In genomic region chr7:142853739-142854504, GRCh38 we compare ENCODE assay signal across 8 cellular contexts. TPM values are rescaled to one million over a fixed set of nuclear protein-coding genes. Genes with fewer than 3 reads are reported as not detected.
DNase-seq lines count a peak whose midpoint lies in the region; ATAC-seq and TF ChIP-seq lines count a peak whose summit lies in the region.

No MANE protein-coding gene starts in this region.

- no peaks in the 10 kb centered on the region for H3K27me3 Mint-ChIP-seq in activated naive CD8-positive, alpha-beta T cell treated with anti-CD3 and anti-CD28 coated beads for 36 hours

- H3K4me3 ChIP-seq in HUES6 (ENCODE audit: low read depth, low read length) (peak overlapping the region; percentile 98), SK-N-SH (ENCODE audit: low read depth in 2 of 2, low read length in 1 of 2) (peak overlapping the region; percentile 61 to 89), urinary bladder (ENCODE audit: low read depth, low read length) (peak overlapping the region; percentile 87)

- no peaks in the 10 kb centered on the region for H4K20me1 ChIP-seq in SK-N-SH (ENCODE audit: insufficient read depth)

- H3K27me3 ChIP-seq in HUES6 (ENCODE audit: control insufficient read depth, insufficient read depth, low read length) (peaks cover 41% of the 10 kb centered on the region), SK-N-SH (ENCODE audit: insufficient read depth) (peaks cover 42% of the 10 kb centered on the region; the same call in 1 of the 2 replicates)

- ATAC-seq in GM21526 (IDR thresholded peaks at IDR 0.05; ENCODE audit: low FRiP score, unreplicated experiment): peak; percentile 88

- TF ChIP-seq CTCF in SK-N-SH (IDR thresholded peaks at IDR 0.05): peak; percentile 96

- H3K4me1 Mint-ChIP-seq in activated naive CD8-positive, alpha-beta T cell treated with anti-CD3 and anti-CD28 coated beads for 36 hours: peaks cover 14% of the 10 kb centered on the region

- peak overlapping the region; percentile 64 for H3K27ac Mint-ChIP-seq in activated naive CD8-positive, alpha-beta T cell treated with anti-CD3 and anti-CD28 coated beads for 36 hours

- H3K9ac ChIP-seq in HUES6 (ENCODE audit: low read length) (peak overlapping the region; percentile 39), SK-N-SH (peak overlapping the region; percentile 60)

- no peaks in the 10 kb centered on the region for H3K36me3 ChIP-seq in HUES6 (ENCODE audit: control insufficient read depth, insufficient read depth, low read length)
- no peaks in the 10 kb centered on the region for H3K36me3 ChIP-seq in SK-N-SH (replicated peaks in 1 of 2; ENCODE audit: control insufficient read depth in 1 of 2, insufficient read depth in 2 of 2, low read length in 1 of 2)
- H3K36me3 ChIP-seq in urinary bladder (ENCODE audit: insufficient read depth): no peaks in the 10 kb centered on the region

- WGBS in SK-N-SH (ENCODE audit: low lambda C conversion rate): 1% methylated on average over 29 of the region's 34 CpGs
- under 1% methylated on average over 34 of the region's 34 CpGs for WGBS in urinary bladder

- H3F3A ChIP-seq in SK-N-SH (replicated peaks; ENCODE audit: insufficient read depth): no peaks in the 10 kb centered on the region

- H3K9me3 ChIP-seq in HUES6 (ENCODE audit: control insufficient read depth, insufficient read depth, low read depth, low read length) (no peaks in the 10 kb centered on the region), SK-N-SH (no peaks in the 10 kb centered on the region)

- CTCF ChIA-PET in SK-N-SH (lab: Yijun Ruan, JAX): interaction anchor here (0.6 to 7.8 kb wide), 27 partner anchors 11 to 520 kb away, joined by 3 to 154 read pairs (median 4); partner anchors contain the start of gene TRPV5

- H2AFZ ChIP-seq in SK-N-SH (ENCODE audit: low read depth): peak overlapping the region; percentile 98

- no peaks in the 10 kb centered on the region for H3K79me2 ChIP-seq in SK-N-SH (ENCODE audit: insufficient read depth)

- H3K9me2 ChIP-seq in SK-N-SH: no peaks in the 10 kb centered on the region

- peak; percentile 81 for TF ChIP-seq RAD21 in SK-N-SH (IDR thresholded peaks at IDR 0.05; ENCODE audit: low read length)

- peak; percentile 53 for DNase-seq in EH (ENCODE audit: low read depth)
- peak; percentile 92 for DNase-seq in SK-N-SH
- peak; percentile 76 for DNase-seq in activated naive CD8-positive, alpha-beta T cell treated with anti-CD3 and anti-CD28 coated beads for 36 hours
- peak; percentile 91 for DNase-seq in cardiac septum (ENCODE audit: low spot score)
- peak; percentile 64 for DNase-seq in pons (ENCODE audit: low spot score)

- POLR2A ChIA-PET in SK-N-SH (lab: Yijun Ruan, JAX): interaction anchor here (1.7 kb wide), 1 partner anchor 19 kb away, joined by 3 read pairs; no protein-coding TSS in a partner anchor

- H3K4me2 ChIP-seq in SK-N-SH: peak overlapping the region; percentile 94

- no peaks in the 10 kb centered on the region for H3K36me3 Mint-ChIP-seq in activated naive CD8-positive, alpha-beta T cell treated with anti-CD3 and anti-CD28 coated beads for 36 hours

- TF ChIP-seq EP300 in SK-N-SH (IDR thresholded peaks at IDR 0.05; ENCODE audit: borderline replicate concordance in 1 of 2, low read depth in 1 of 2, low read length in 1 of 2): no peak

- peaks cover 8% of the 10 kb centered on the region; the same call in 1 of the 2 replicates for H3K4me1 ChIP-seq in HUES6 (ENCODE audit: control insufficient read depth, insufficient read depth, low read length)
- H3K4me1 ChIP-seq in SK-N-SH (ENCODE audit: control insufficient read depth in 1 of 2, insufficient read depth in 2 of 2, low read depth in 1 of 2, low read length in 1 of 2): peaks cover 0 to 14% of the 10 kb centered on the region in 2 experiments; a peak in 1 of 4 replicates
- no peaks in the 10 kb centered on the region for H3K4me1 ChIP-seq in urinary bladder (ENCODE audit: insufficient read depth)

- H3K27ac ChIP-seq in HUES6 (ENCODE audit: low read depth, low read length) (no peak overlapping the region), SK-N-SH (ENCODE audit: low read depth in 2 of 2, low read length in 1 of 2) (no peak overlapping the region; a peak in 1 of 4 replicates), urinary bladder (ENCODE audit: low read depth) (peak overlapping the region; percentile 80)

- H3K9me3 Mint-ChIP-seq in activated naive CD8-positive, alpha-beta T cell treated with anti-CD3 and anti-CD28 coated beads for 36 hours: no peaks in the 10 kb centered on the region

- intact Hi-C loops in cardiac septum (cut with DNase I): loop anchor here (1.0 to 5.0 kb wide), 3 partner anchors 12 to 363 kb away; no protein-coding TSS in a partner anchor

- H3K4me3 Mint-ChIP-seq in activated naive CD8-positive, alpha-beta T cell treated with anti-CD3 and anti-CD28 coated beads for 36 hours: peak overlapping the region; percentile 90

TF ChIP-seq in SK-N-SH, 30 proteins besides CTCF, POLR2A, EP300 and RAD21:
- TF ChIP-seq GATA2 (CRISPR knock-in tag; IDR thresholded peaks at IDR 0.05): 0 out of 2 replicates have a peak, but pooled peaks have one; percentile 12
- no peak for TF ChIP-seq TAF1 (IDR thresholded peaks at IDR 0.05; ENCODE audit: borderline replicate concordance, low read depth, low read length)
- no peak for TF ChIP-seq FOXJ3 (CRISPR knock-in tag; IDR thresholded peaks at IDR 0.05)
- peak; percentile 69 for TF ChIP-seq SMC3 (IDR thresholded peaks at IDR 0.05; ENCODE audit: low read depth, low read length)
- TF ChIP-seq IRF3 (IDR thresholded peaks at IDR 0.05; ENCODE audit: low read depth, low read length): no peak
- no peak for TF ChIP-seq GABPA (IDR thresholded peaks at IDR 0.05; ENCODE audit: low read depth)
- 0 out of 2 replicates have a peak, but pooled peaks have one; percentile 3 for TF ChIP-seq NRF1 (IDR thresholded peaks at IDR 0.05; ENCODE audit: low read depth, low read length)
- no peak for TF ChIP-seq CHD2 (IDR thresholded peaks at IDR 0.05; ENCODE audit: low read length, partially characterized antibody)
- no peak for TF ChIP-seq FOXM1 (IDR thresholded peaks at IDR 0.05; ENCODE audit: low read depth)
- no peak for TF ChIP-seq EZH2phosphoT487 (IDR thresholded peaks at IDR 0.05; ENCODE audit: borderline replicate concordance, low read depth)
- TF ChIP-seq, protein P1, sequence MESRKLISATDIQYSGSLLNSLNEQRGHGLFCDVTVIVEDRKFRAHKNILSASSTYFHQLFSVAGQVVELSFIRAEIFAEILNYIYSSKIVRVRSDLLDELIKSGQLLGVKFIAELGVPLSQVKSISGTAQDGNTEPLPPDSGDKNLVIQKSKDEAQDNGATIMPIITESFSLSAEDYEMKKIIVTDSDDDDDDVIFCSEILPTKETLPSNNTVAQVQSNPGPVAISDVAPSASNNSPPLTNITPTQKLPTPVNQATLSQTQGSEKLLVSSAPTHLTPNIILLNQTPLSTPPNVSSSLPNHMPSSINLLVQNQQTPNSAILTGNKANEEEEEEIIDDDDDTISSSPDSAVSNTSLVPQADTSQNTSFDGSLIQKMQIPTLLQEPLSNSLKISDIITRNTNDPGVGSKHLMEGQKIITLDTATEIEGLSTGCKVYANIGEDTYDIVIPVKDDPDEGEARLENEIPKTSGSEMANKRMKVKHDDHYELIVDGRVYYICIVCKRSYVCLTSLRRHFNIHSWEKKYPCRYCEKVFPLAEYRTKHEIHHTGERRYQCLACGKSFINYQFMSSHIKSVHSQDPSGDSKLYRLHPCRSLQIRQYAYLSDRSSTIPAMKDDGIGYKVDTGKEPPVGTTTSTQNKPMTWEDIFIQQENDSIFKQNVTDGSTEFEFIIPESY (IDR thresholded peaks at IDR 0.05; ENCODE audit: borderline replicate concordance, low read depth): no peak
- TF ChIP-seq USF2 (IDR thresholded peaks at IDR 0.05; ENCODE audit: borderline replicate concordance, low read depth, low read length): no peak
- no peak for TF ChIP-seq RXRA (IDR thresholded peaks at IDR 0.05; ENCODE audit: borderline replicate concordance, low read depth)
- no peak for TF ChIP-seq YY1 (IDR thresholded peaks at IDR 0.05; ENCODE audit: low read depth)

RNA-seq across cellular contexts. Expression of gene EPHB6, which starts 1.0 kb away (rescaled TPM):
- polyA plus RNA-seq in SK-N-SH (2012; rRNA removed) (1.2 and 1.8 TPM in 2 replicates), urinary bladder (23.4 TPM)
- polyA plus RNA-seq in SK-N-SH (2012; cell fraction: cytosol; rRNA removed): 1.1 and 1.2 TPM in 2 replicates
- 4.0 and 4.7 TPM in 2 replicates for polyA plus RNA-seq in SK-N-SH (2012; cell fraction: nucleus; rRNA removed)
- 10 to 100 TPM in 1 of 2 experiments, 1 to 10 TPM in 1; 9.0 to 10.0 TPM for total RNA-seq in activated naive CD8-positive, alpha-beta T cell treated with anti-CD3 and anti-CD28 coated beads for 36 hours
- total RNA-seq in cardiac septum (2.0 TPM), urinary bladder (10.8 TPM)

RNA-seq across cellular contexts. Expression of gene TRPV6, which starts 31.6 kb away (rescaled TPM):
- polyA plus RNA-seq in SK-N-SH (2012; rRNA removed) (not detected in 2 replicates), urinary bladder (0.32 TPM)
- polyA plus RNA-seq in SK-N-SH (2012; cell fraction: cytosol; rRNA removed): not detected in 2 replicates
- not detected in 2 replicates for polyA plus RNA-seq in SK-N-SH (2012; cell fraction: nucleus; rRNA removed)
- not detected for total RNA-seq in activated naive CD8-positive, alpha-beta T cell treated with anti-CD3 and anti-CD28 coated beads for 36 hours
- total RNA-seq in cardiac septum (not detected), urinary bladder (0.74 TPM)
